ENCODE assay signal across 17 cellular contexts in genomic region chr5:142293486-142293885, GRCh38. TPM values are rescaled to one million over a fixed set of nuclear protein-coding genes. Genes with fewer than 3 reads are reported as not detected.
DNase-seq lines count a peak whose midpoint lies in the region; ATAC-seq, FAIRE-seq and TF ChIP-seq lines count a peak whose summit lies in the region.
"Had no signal": no experiment of that assay in that cellular context is flagged by ENCODE, and none has a peak within 500 bp of the region (broad histone marks: within the 10 kb centered on the region; RNA-seq: fewer than 3 reads in every experiment).

No MANE protein-coding gene starts in this region.

- H3K36me3 ChIP-seq in BLaER1 treated with 17β-estradiol and CSF1 and Interleukin-3, amounts not matched to agents 10 nM and 100 nM = no peaks in the 10 kb centered on the region
- H3K36me3 ChIP-seq in astrocyte (ENCODE audit: insufficient read depth, low read length) = no peaks in the 10 kb centered on the region
- H3K36me3 ChIP-seq: vagina had no signal

- DNase-seq in HFFc6 (peak; percentile 14), astrocyte (ENCODE audit: low read depth) (peak; percentile 16), kidney tubule cell (ENCODE audit: low spot score) (peak; percentile 50), H4 (ENCODE audit: low spot score) (no peak), DMS53 treated with DMSO at 0.1 percent for 48 hours (lab: John Stamatoyannopoulos, UW; ENCODE audit: unreplicated experiment) (no peak), islet precursor cell (no peak)
- DNase-seq in activated CD4-positive, alpha-beta T cell treated with anti-CD3 and anti-CD28 coated beads for 36 hours = no peak
- DNase-seq: activated CD4-positive, alpha-beta T cell treated with anti-CD3 and anti-CD28 coated beads, Interleukin-2, amount 10 ng/mL, durations not matched to agents 7 days and 5 days; activated CD8-positive, alpha-beta memory T cell treated with anti-CD3 and anti-CD28 coated beads, Interleukin-2, amount 50 U/mL, for 4 hours; activated naive CD4-positive, alpha-beta T cell; head of caudate nucleus; naive B cell; NCI-H146; stimulated activated CD4-positive, alpha-beta T cell treated with anti-CD3 and anti-CD28 coated beads, Interleukin-2, amount 100 ng/mL, for 48 hours had no signal

- ATAC-seq in activated CD4-positive, alpha-beta T cell treated with anti-CD3 and anti-CD28 coated beads for 36 hours = no peak

- no peak overlapping the region for H3K4me3 ChIP-seq in BLaER1 treated with 17β-estradiol and CSF1 and Interleukin-3, amounts not matched to agents 10 nM and 100 nM
- H3K4me3 ChIP-seq in astrocyte (ENCODE audit: insufficient read depth, low read depth, low read length) = no peak overlapping the region
- H3K4me3 ChIP-seq: skin epidermis, vagina had no signal

- H3K4me1 ChIP-seq in BLaER1 treated with 17β-estradiol and CSF1 and Interleukin-3, amounts not matched to agents 10 nM and 100 nM = peaks cover 32 to 75% (median 58%) of the 10 kb centered on the region in 10 experiments
- H3K4me1 ChIP-seq in astrocyte (ENCODE audit: insufficient read depth, low read length) = peaks cover 48% of the 10 kb centered on the region
- H3K4me1 ChIP-seq: vagina had no signal

- peaks cover 34% of the 10 kb centered on the region for H3K36me3 Mint-ChIP-seq in HFFc6 (ENCODE audit: low read depth)
- peaks cover 6% of the 10 kb centered on the region for H3K36me3 Mint-ChIP-seq in astrocyte (ENCODE audit: low read depth, unreplicated experiment)
- H3K36me3 Mint-ChIP-seq in activated CD4-positive, alpha-beta T cell treated with anti-CD3 and anti-CD28 coated beads for 36 hours (ENCODE audit: low read depth) = no peaks in the 10 kb centered on the region
- H3K36me3 Mint-ChIP-seq: naive B cell had no signal

- peak overlapping the region in 9 of 11 experiments; percentile 11 to 89 (median 57); a peak in 16 of 22 replicates for H3K4me2 ChIP-seq in BLaER1 treated with 17β-estradiol and CSF1 and Interleukin-3, amounts not matched to agents 10 nM and 100 nM
- H3K4me2 ChIP-seq in astrocyte (ENCODE audit: low read length) = peak overlapping the region; percentile 10

- H3K27me3 ChIP-seq in BLaER1 treated with 17β-estradiol and CSF1 and Interleukin-3, amounts not matched to agents 10 nM and 100 nM = no peaks in the 10 kb centered on the region
- no peaks in the 10 kb centered on the region for H3K27me3 ChIP-seq in astrocyte (ENCODE audit: insufficient read depth, low read length)
- H3K27me3 ChIP-seq: vagina had no signal

- peaks cover 69% of the 10 kb centered on the region for H3K4me1 Mint-ChIP-seq in HFFc6 (ENCODE audit: low read depth)
- H3K4me1 Mint-ChIP-seq in astrocyte (ENCODE audit: low read depth, unreplicated experiment) = peaks cover 32% of the 10 kb centered on the region
- peaks cover 3% of the 10 kb centered on the region for H3K4me1 Mint-ChIP-seq in activated CD4-positive, alpha-beta T cell treated with anti-CD3 and anti-CD28 coated beads for 36 hours

- FAIRE-seq in astrocyte (lab: Jason Lieb, UNC) = no peak

- CTCF ChIA-PET in activated CD4-positive, alpha-beta T cell treated with anti-CD3 and anti-CD28 coated beads for 36 hours (lab: Charles Lee) = no interaction called here

- peak overlapping the region in 1 of 11 experiments; percentile 6; a peak in 1 of 22 replicates for H3K27ac ChIP-seq in BLaER1 treated with 17β-estradiol and CSF1 and Interleukin-3, amounts not matched to agents 10 nM and 100 nM
- H3K27ac ChIP-seq in astrocyte (ENCODE audit: low read depth, low read length) = peak overlapping the region; percentile 17
- H3K27ac ChIP-seq: skin epidermis, vagina had no signal

- H3K27ac Mint-ChIP-seq in HFFc6 (peak overlapping the region; percentile 85), astrocyte (ENCODE audit: unreplicated experiment) (peak overlapping the region; percentile 7)
- H3K27ac Mint-ChIP-seq in activated CD4-positive, alpha-beta T cell treated with anti-CD3 and anti-CD28 coated beads for 36 hours = no peak overlapping the region
- H3K27ac Mint-ChIP-seq: activated CD4-positive, alpha-beta T cell treated with anti-CD3 and anti-CD28 coated beads, Interleukin-2, amount 10 ng/mL, durations not matched to agents 7 days and 5 days had no signal

- H3K4me3 Mint-ChIP-seq in HFFc6 = peak overlapping the region; percentile 23; the same call in 1 of the 2 replicates
- H3K4me3 Mint-ChIP-seq in astrocyte (ENCODE audit: unreplicated experiment) = no peak overlapping the region
- H3K4me3 Mint-ChIP-seq in activated CD4-positive, alpha-beta T cell treated with anti-CD3 and anti-CD28 coated beads for 36 hours = no peak overlapping the region
- H3K4me3 Mint-ChIP-seq: activated CD4-positive, alpha-beta T cell treated with anti-CD3 and anti-CD28 coated beads, Interleukin-2, amount 10 ng/mL, durations not matched to agents 7 days and 5 days; naive B cell had no signal

- H3K27me3 Mint-ChIP-seq in HFFc6 (ENCODE audit: insufficient read depth) = peaks cover 2% of the 10 kb centered on the region
- H3K27me3 Mint-ChIP-seq in astrocyte (ENCODE audit: low read depth, unreplicated experiment) = no peaks in the 10 kb centered on the region
- H3K27me3 Mint-ChIP-seq in activated CD4-positive, alpha-beta T cell treated with anti-CD3 and anti-CD28 coated beads for 36 hours = no peaks in the 10 kb centered on the region

- POLR2A ChIA-PET in activated CD4-positive, alpha-beta T cell treated with anti-CD3 and anti-CD28 coated beads for 36 hours (lab: Charles Lee) = no interaction called here

- no peaks in the 10 kb centered on the region; the same call in 1 of the 2 replicates for H3K9me3 Mint-ChIP-seq in HFFc6
- H3K9me3 Mint-ChIP-seq in astrocyte (ENCODE audit: unreplicated experiment) = peaks cover 4% of the 10 kb centered on the region
- no peaks in the 10 kb centered on the region for H3K9me3 Mint-ChIP-seq in activated CD4-positive, alpha-beta T cell treated with anti-CD3 and anti-CD28 coated beads for 36 hours (ENCODE audit: low read depth)
- H3K9me3 Mint-ChIP-seq: activated CD4-positive, alpha-beta T cell treated with anti-CD3 and anti-CD28 coated beads, Interleukin-2, amount 10 ng/mL, durations not matched to agents 7 days and 5 days; naive B cell had no signal

- H3K79me2 ChIP-seq in astrocyte (ENCODE audit: insufficient read depth, low read length) = peaks cover 8% of the 10 kb centered on the region

- H3K9ac ChIP-seq in BLaER1 treated with 17β-estradiol and CSF1 and Interleukin-3, amounts not matched to agents 10 nM and 100 nM = no peak overlapping the region
- H3K9ac ChIP-seq in astrocyte (ENCODE audit: low read length) = no peak overlapping the region

- H4K20me1 ChIP-seq in BLaER1 treated with 17β-estradiol and CSF1 and Interleukin-3, amounts not matched to agents 10 nM and 100 nM = 0 out of 22 replicates have a peak, but pooled peaks cover 0 to 7% (median 0%) of the 10 kb centered on the region in 11 experiments
- no peaks in the 10 kb centered on the region for H4K20me1 ChIP-seq in astrocyte (ENCODE audit: insufficient read depth, low read length)

- TF ChIP-seq CTCF in HFFc6 (IDR thresholded peaks at IDR 0.05) (no peak), astrocyte (IDR thresholded peaks at IDR 0.05; ENCODE audit: insufficient read depth, low read depth, low read length) (no peak)

- intact Hi-C loops in activated CD4-positive, alpha-beta T cell treated with anti-CD3 and anti-CD28 coated beads for 36 hours (cut with DNase I, micrococcal nuclease) = no loop called here

- H3K9me3 ChIP-seq in BLaER1 treated with 17β-estradiol and CSF1 and Interleukin-3, amounts not matched to agents 10 nM and 100 nM (replicated peaks in 1 of 11) = no peaks in the 10 kb centered on the region
- no peaks in the 10 kb centered on the region for H3K9me3 ChIP-seq in astrocyte (ENCODE audit: insufficient read depth, low read depth, low read length)
- H3K9me3 ChIP-seq: vagina had no signal

- H2AFZ ChIP-seq in astrocyte (ENCODE audit: low read depth, low read length) = no peak overlapping the region

RNA-seq across cellular contexts. Expression of gene SPRY4, which starts 31.3 kb away (rescaled TPM):
- total RNA-seq in HFFc6 (2021; fragmentation: NEBNext Ultra II Directional; extraction: Animal tissue kit (Norgen Biotek cat#: 25700)) = 10 to 100 TPM; 26.1 to 28.9 (median 27.8) TPM
- total RNA-seq in astrocyte = 19.4 and 23.4 TPM in 2 replicates
- 3.9 and 6.4 TPM in 2 replicates for total RNA-seq in H4 (2014; rRNA removed; shearing (Covaris generic))
- under 1 TPM; 0.93 to 0.98 TPM for total RNA-seq in activated CD4-positive, alpha-beta T cell treated with anti-CD3 and anti-CD28 coated beads for 36 hours

Comparison
In these comparisons a context has a peak if more than half of its experiments do, and no peak if none do; other contexts are left out.
1. DNase-seq: peak in HFFc6 (single experiment), astrocyte (single experiment) and kidney tubule cell (single experiment); none in H4 (single experiment), DMS53 treated with DMSO at 0.1 percent for 48 hours (single experiment), islet precursor cell (single experiment) and activated CD4-positive, alpha-beta T cell treated with anti-CD3 and anti-CD28 coated beads for 36 hours (single experiment).